In genomic region chr9:117492476-117492875, GRCh38 we compare ENCODE assay signal across 22 cellular contexts.
DNase-seq lines count a peak whose midpoint lies in the region; ATAC-seq and TF ChIP-seq lines count a peak whose summit lies in the region.
"Had no signal": no experiment of that assay in that cellular context is flagged by ENCODE, and none has a peak within 500 bp of the region (broad histone marks: within the 10 kb centered on the region; RNA-seq: fewer than 3 reads in every experiment).

No MANE protein-coding gene starts in this region.

- H3K4me1 ChIP-seq in right lobe of liver = peaks cover 0 to 53% (median 24%) of the 10 kb centered on the region in 4 donors
- H3K4me1 ChIP-seq: A549, BE2C, HAP-1, SJSA1 had no signal

- H3K27ac ChIP-seq in dorsolateral prefrontal cortex = peak overlapping the region in 51 of 59 donors; percentile 13 to 95 (median 69)
- peak overlapping the region; percentile 24 to 86 (median 79) for H3K27ac ChIP-seq in right lobe of liver
- H3K27ac ChIP-seq: A549, GM23248, SJSA1 had no signal

- WGBS in right lobe of liver (ENCODE audit: insufficient coverage, low coverage, low lambda C conversion rate, missing lambda C conversion rate) = 82% methylated on average over 3 of the region's 3 CpGs

- H3K9me3 ChIP-seq in right lobe of liver = no peaks in the 10 kb centered on the region
- H3K9me3 ChIP-seq: A549, BE2C, HAP-1, MG63, SJSA1 had no signal

- no peaks in the 10 kb centered on the region for H3K36me3 ChIP-seq in right lobe of liver
- H3K36me3 ChIP-seq: BE2C, HAP-1, MG63, SJSA1 had no signal

- ATAC-seq in right lobe of liver = no peak
- ATAC-seq: A549, K562, Right ventricle myocardium inferior had no signal

- intact Hi-C loops in dorsolateral prefrontal cortex (cut with DNase I) = loop anchor here in 1 of 2 donors (5.0 kb wide), 1 partner anchor 150 kb away; no protein-coding TSS in a partner anchor
- intact Hi-C loops in right lobe of liver (cut with DNase I) = no loop called here

- TF ChIP-seq POLR2A in right lobe of liver (IDR thresholded peaks at IDR 0.05) = no peak

- peak in 2 of 10 donors; percentile 3 to 61 for DNase-seq in dorsolateral prefrontal cortex
- DNase-seq in right lobe of liver = no peak
- DNase-seq in pons (ENCODE audit: low spot score) = peak; percentile 95
- DNase-seq in activated CD4-positive, CD25-positive, alpha-beta regulatory T cell treated with anti-CD3 and anti-CD28 coated beads, Interleukin-2, amount 50 U/mL, for 72 hours = no peak
- no peak for DNase-seq in NCI-H345 (lab: John Stamatoyannopoulos, UW)
- no peak for DNase-seq in NCI-H2227 (lab: John Stamatoyannopoulos, UW; ENCODE audit: unreplicated experiment)
- no peak for DNase-seq in GM19238 (ENCODE audit: insufficient read length, low spot score)
- DNase-seq: BE2C, GM23248, MG63, NCI-H1417, NCI-H1694 treated with DMSO at 0.1 percent for 48 hours, NCI-H2081 treated with DMSO at 0.1 percent for 48 hours, NCI-H2171 treated with DMSO at 0.1 percent for 48 hours, NCI-H446 treated with DMSO at 0.1 percent for 48 hours, NCI-H526 treated with DMSO at 0.1 percent for 48 hours, OCI-M1 had no signal

- no peak overlapping the region for H3K4me3 ChIP-seq in dorsolateral prefrontal cortex
- H3K4me3 ChIP-seq in right lobe of liver = no peak overlapping the region
- H3K4me3 ChIP-seq: A549, GM23248, HAP-1, K562, MG63, SJSA1 had no signal

- H3K27me3 ChIP-seq in dorsolateral prefrontal cortex (no peaks in the 10 kb centered on the region), right lobe of liver (no peaks in the 10 kb centered on the region)
- H3K27me3 ChIP-seq: BE2C, MG63, SJSA1 had no signal

- TF ChIP-seq CTCF in dorsolateral prefrontal cortex (IDR thresholded peaks at IDR 0.05 in 54 of 56, conservative IDR thresholded peaks at IDR 0.05 in 2 of 56; ENCODE audit: low read depth in 1 of 56, partially characterized antibody in 56 of 56) (no peak), right lobe of liver (IDR thresholded peaks at IDR 0.05) (no peak)
